31 cellular contexts compared by ENCODE assay signal in the genomic region with DNA sequence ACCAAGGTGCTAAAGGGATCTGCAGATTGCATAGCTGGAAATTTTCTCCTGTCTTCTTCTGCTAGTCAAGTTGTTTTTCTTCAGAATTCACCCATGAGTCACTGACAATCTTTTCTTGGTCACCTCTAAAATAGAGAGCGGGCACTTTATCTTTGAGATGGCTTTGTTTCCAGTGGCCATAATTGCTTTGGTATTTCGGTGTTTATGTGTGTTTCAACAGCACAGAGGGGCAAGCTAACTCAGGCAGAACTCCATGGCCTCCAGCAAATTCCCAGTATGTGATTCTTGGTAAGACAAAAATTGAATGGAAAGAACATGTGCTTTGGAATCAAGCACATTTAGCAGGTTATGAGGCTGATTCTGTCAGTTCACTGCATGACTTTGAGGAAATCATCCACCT.
"Had no signal": no experiment of that assay in that cellular context is flagged by ENCODE, and none has a peak within 500 bp of the region (broad histone marks: within the 10 kb centered on the region; RNA-seq: fewer than 3 reads in every experiment).

No MANE protein-coding gene starts in this region.

- H3K4me3 ChIP-seq: ascending aorta, breast epithelium, cardiac muscle cell, colonic mucosa, esophagus squamous epithelium, gastroesophageal sphincter, heart right ventricle, hepatocyte had no signal

- H3K4me2 ChIP-seq: hepatocyte had no signal

- H3K9me3 ChIP-seq: ascending aorta, breast epithelium, colonic mucosa, esophagus squamous epithelium, gastroesophageal sphincter, heart right ventricle had no signal

- H3K27ac ChIP-seq: ascending aorta, breast epithelium, cardiac muscle cell, colonic mucosa, epithelial cell of prostate, esophagus squamous epithelium, gastroesophageal sphincter, heart right ventricle, hepatocyte, WERI-Rb-1 had no signal

- H3K27me3 ChIP-seq: ascending aorta, cardiac muscle cell, colonic mucosa, hepatocyte had no signal

- H3K27ac Mint-ChIP-seq: activated B cell treated with CpG ODN at 0.5 μM for 24 hours; activated CD4-positive, alpha-beta memory T cell treated with anti-CD3 and anti-CD28 coated beads, Interleukin-2, amount 10 ng/mL, durations not matched to agents 7 days and 5 days; activated naive CD4-positive, alpha-beta T cell treated with anti-CD3 and anti-CD28 coated beads, Interleukin-2, amount 10 ng/mL, durations not matched to agents 7 days and 5 days; activated naive CD8-positive, alpha-beta T cell; activated T-cell treated with anti-CD3 and anti-CD28 coated beads, Interleukin-2, amount 50 U/mL, for 24 hours; activated T-cell treated with anti-CD3 and anti-CD28 coated beads, Interleukin-2, amount 50 U/mL, for 72 hours; brain had no signal

- H3K4me1 ChIP-seq: ascending aorta, breast epithelium, colonic mucosa, gastroesophageal sphincter had no signal

- H3K79me2 ChIP-seq: hepatocyte had no signal

- H3K36me3 ChIP-seq: ascending aorta, breast epithelium, cardiac muscle cell, colonic mucosa, esophagus squamous epithelium, gastroesophageal sphincter, heart right ventricle, WERI-Rb-1 had no signal

- FAIRE-seq: endometrium, endothelial cell of umbilical vein had no signal

- H3K36me3 Mint-ChIP-seq: activated naive CD8-positive, alpha-beta T cell; brain had no signal

- H3K27me3 Mint-ChIP-seq: activated CD4-positive, alpha-beta memory T cell treated with anti-CD3 and anti-CD28 coated beads, Interleukin-2, amount 10 ng/mL, durations not matched to agents 7 days and 5 days; activated naive CD4-positive, alpha-beta T cell treated with anti-CD3 and anti-CD28 coated beads, Interleukin-2, amount 10 ng/mL, durations not matched to agents 7 days and 5 days; activated naive CD8-positive, alpha-beta T cell; activated T-cell treated with anti-CD3 and anti-CD28 coated beads, Interleukin-2, amount 50 U/mL, for 24 hours had no signal

- DNase-seq: activated B cell treated with CpG ODN at 0.5 μM for 24 hours; activated CD4-positive, alpha-beta memory T cell treated with anti-CD3 and anti-CD28 coated beads, Interleukin-2, amount 10 ng/mL, durations not matched to agents 7 days and 5 days; activated CD4-positive, alpha-beta T cell treated with anti-CD3 and anti-CD28 coated beads for 48 hours; activated CD4-positive, alpha-beta T cell treated with anti-CD3 and anti-CD28 coated beads, Interleukin-2, amount 50 U/mL, for 4 hours; activated CD8-positive, alpha-beta memory T cell treated with anti-CD3 and anti-CD28 coated beads, Interleukin-2, amount 50 U/mL, for 48 hours; activated gamma-delta T cell; activated naive CD4-positive, alpha-beta T cell; activated naive CD4-positive, alpha-beta T cell treated with anti-CD3 and anti-CD28 coated beads, Interleukin-2, amount 10 ng/mL, durations not matched to agents 7 days and 5 days; activated T-cell treated with anti-CD3 and anti-CD28 coated beads for 4 hours; activated T-cell treated with anti-CD3 and anti-CD28 coated beads, Interleukin-2, amount 50 U/mL, for 24 hours; activated T-cell treated with anti-CD3 and anti-CD28 coated beads, Interleukin-2, amount 50 U/mL, for 72 hours; central memory CD4-positive, alpha-beta T cell; cerebellar nuclear complex; colonic mucosa; effector CD8-positive, alpha-beta T cell; esophagus squamous epithelium; foreskin melanocyte; heart right ventricle; T1000; WERI-Rb-1 had no signal

- H2AFZ ChIP-seq: hepatocyte had no signal

- H3K9me3 Mint-ChIP-seq: activated B cell treated with CpG ODN at 0.5 μM for 24 hours had no signal

- ATAC-seq: activated CD4-positive, CD25-positive, alpha-beta regulatory T cell treated with anti-CD3 and anti-CD28 coated beads, Interleukin-2, amount 50 U/mL, for 24 hours; activated T-cell treated with anti-CD3 and anti-CD28 coated beads, Interleukin-2, amount 50 U/mL, for 72 hours; gastroesophageal sphincter; heart right ventricle had no signal

- H3K4me3 Mint-ChIP-seq: activated B cell treated with CpG ODN at 0.5 μM for 24 hours; activated CD4-positive, alpha-beta memory T cell treated with anti-CD3 and anti-CD28 coated beads, Interleukin-2, amount 10 ng/mL, durations not matched to agents 7 days and 5 days; activated naive CD4-positive, alpha-beta T cell treated with anti-CD3 and anti-CD28 coated beads, Interleukin-2, amount 10 ng/mL, durations not matched to agents 7 days and 5 days; activated naive CD8-positive, alpha-beta T cell; activated T-cell treated with anti-CD3 and anti-CD28 coated beads, Interleukin-2, amount 50 U/mL, for 24 hours; brain had no signal
